26 cellular contexts compared by ENCODE assay signal in the genomic region with DNA sequence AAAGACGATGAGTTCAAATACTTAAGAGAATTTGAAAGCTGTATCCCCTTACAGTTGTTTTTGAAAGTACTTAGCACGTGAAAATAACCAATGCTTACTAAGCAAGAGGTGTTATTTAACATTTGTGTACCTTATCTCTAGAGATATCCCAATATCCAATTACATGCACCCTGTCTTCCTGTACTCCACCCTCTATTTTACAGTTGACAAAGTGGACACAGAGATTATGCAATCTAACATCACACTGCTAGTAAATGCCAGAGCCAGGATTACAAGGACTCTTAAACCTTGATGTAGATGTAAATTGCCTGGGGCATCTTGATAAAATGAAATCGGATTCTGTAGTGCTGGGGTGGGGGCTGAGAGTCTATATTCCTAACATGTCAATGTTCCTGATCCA.
A peak's percentile ranks its signal among the peaks of the same experiment; 100 is the strongest.
DNase-seq lines count a peak whose midpoint lies in the region; ATAC-seq, FAIRE-seq and TF ChIP-seq lines count a peak whose summit lies in the region.
"Had no signal": no experiment of that assay in that cellular context is flagged by ENCODE, and none has a peak within 500 bp of the region (broad histone marks: within the 10 kb centered on the region; RNA-seq: fewer than 3 reads in every experiment).

No MANE protein-coding gene starts in this region.

- no peak overlapping the region for H4K8ac ChIP-seq in mesendoderm (ENCODE audit: low read depth, low read length)

- no peaks in the 10 kb centered on the region for H3K4me1 ChIP-seq in mesendoderm (ENCODE audit: control insufficient read depth, low read depth, low read length)

- H3K27ac ChIP-seq in mesendoderm (ENCODE audit: low read depth, low read length), result no peak overlapping the region
- H3K27ac ChIP-seq: KMS-11 had no signal

- H3K27me3 ChIP-seq in mesendoderm (ENCODE audit: insufficient read depth, low read length, poor library complexity), result no peaks in the 10 kb centered on the region

- WGBS in mesendoderm (ENCODE audit: extremely low coverage, insufficient coverage, low lambda C conversion rate), result no CpG with 5 or more reads among the region's 3 CpGs

- CTCF ChIA-PET in WTC11 (lab: Charles Lee), result no interaction called here

- no peaks in the 10 kb centered on the region for H3K36me3 ChIP-seq in mesendoderm (ENCODE audit: control insufficient read depth, insufficient read depth, low read length)

- no peaks in the 10 kb centered on the region for H3K4me1 Mint-ChIP-seq in WTC11
- H3K4me1 Mint-ChIP-seq: activated B cell treated with CpG ODN at 0.5 μM for 24 hours; activated CD4-positive, alpha-beta memory T cell treated with anti-CD3 and anti-CD28 coated beads, Interleukin-2, amount 10 ng/mL, durations not matched to agents 7 days and 5 days; naive B cell had no signal

- H2BK15ac ChIP-seq in mesendoderm (replicated peaks; ENCODE audit: low read depth), result no peak overlapping the region

- no peaks in the 10 kb centered on the region for H3K79me2 ChIP-seq in mesendoderm (ENCODE audit: control insufficient read depth, insufficient read depth, low read length)

- no peak overlapping the region for H3K4me3 Mint-ChIP-seq in WTC11
- H3K4me3 Mint-ChIP-seq: activated B cell treated with CpG ODN at 0.5 μM for 24 hours; activated CD4-positive, alpha-beta memory T cell treated with anti-CD3 and anti-CD28 coated beads, Interleukin-2, amount 10 ng/mL, durations not matched to agents 7 days and 5 days; activated T-cell treated with anti-CD3 and anti-CD28 coated beads, Interleukin-2, amount 50 U/mL, for 24 hours; effector memory CD8-positive, alpha-beta T cell; naive B cell; T-helper 2 cell treated with Interferon-gamma antibody and Interleukin-4, amounts not matched to agents 5 μg/mL and 100 μg/mL, for 36 hours had no signal

- TF ChIP-seq POLR2A in GM12891 (IDR thresholded peaks at IDR 0.05; ENCODE audit: low read depth, low read length), result no peak

- no peaks in the 10 kb centered on the region for H3K79me1 ChIP-seq in mesendoderm (ENCODE audit: low read length)

- no peaks in the 10 kb centered on the region for H3K27me3 Mint-ChIP-seq in WTC11 (ENCODE audit: low read depth)
- H3K27me3 Mint-ChIP-seq: activated B cell treated with CpG ODN at 0.5 μM for 24 hours; activated CD4-positive, alpha-beta memory T cell treated with anti-CD3 and anti-CD28 coated beads, Interleukin-2, amount 10 ng/mL, durations not matched to agents 7 days and 5 days; activated T-cell treated with anti-CD3 and anti-CD28 coated beads, Interleukin-2, amount 50 U/mL, for 24 hours; effector memory CD8-positive, alpha-beta T cell; naive B cell had no signal

- POLR2A ChIA-PET in WTC11 (lab: Charles Lee), result no interaction called here

- H2BK120ac ChIP-seq in mesendoderm (ENCODE audit: low read depth, low read length), result no peak overlapping the region

- H2AK5ac ChIP-seq in mesendoderm (ENCODE audit: low read length), result no peak overlapping the region

- no peak overlapping the region for H3K56ac ChIP-seq in mesendoderm (ENCODE audit: low read length)

- H3K27ac Mint-ChIP-seq in WTC11, result no peak overlapping the region
- H3K27ac Mint-ChIP-seq: activated B cell treated with CpG ODN at 0.5 μM for 24 hours; activated CD4-positive, alpha-beta memory T cell treated with anti-CD3 and anti-CD28 coated beads, Interleukin-2, amount 10 ng/mL, durations not matched to agents 7 days and 5 days; activated T-cell treated with anti-CD3 and anti-CD28 coated beads, Interleukin-2, amount 50 U/mL, for 24 hours; effector memory CD8-positive, alpha-beta T cell; naive B cell; T-helper 2 cell treated with Interferon-gamma antibody and Interleukin-4, amounts not matched to agents 5 μg/mL and 100 μg/mL, for 36 hours had no signal

- no peaks in the 10 kb centered on the region for H3K9me3 Mint-ChIP-seq in WTC11
- H3K9me3 Mint-ChIP-seq: activated B cell treated with CpG ODN at 0.5 μM for 24 hours; activated CD4-positive, alpha-beta memory T cell treated with anti-CD3 and anti-CD28 coated beads, Interleukin-2, amount 10 ng/mL, durations not matched to agents 7 days and 5 days; activated T-cell treated with anti-CD3 and anti-CD28 coated beads, Interleukin-2, amount 50 U/mL, for 24 hours; effector memory CD8-positive, alpha-beta T cell; naive B cell; T-helper 2 cell treated with Interferon-gamma antibody and Interleukin-4, amounts not matched to agents 5 μg/mL and 100 μg/mL, for 36 hours had no signal

- H2BK5ac ChIP-seq in mesendoderm (ENCODE audit: low read length), result no peak overlapping the region

- H3K18ac ChIP-seq in mesendoderm (ENCODE audit: low read length), result no peak overlapping the region

- ATAC-seq in WTC11 (no peak), left cardiac atrium (no peak)
- ATAC-seq: effector memory CD8-positive, alpha-beta T cell; GM12878 had no signal

- no peak overlapping the region for H3K4me3 ChIP-seq in mesendoderm (ENCODE audit: low read length)
- H3K4me3 ChIP-seq: GM12878 had no signal

- no peak overlapping the region for H3K4ac ChIP-seq in mesendoderm (ENCODE audit: low read depth, low read length)

- H3K23ac ChIP-seq in mesendoderm (ENCODE audit: low read length), result no peak overlapping the region

- no peak for FAIRE-seq in GM12891 (lab: Jason Lieb, UNC)
- FAIRE-seq: A204.1, astrocyte, D721Med, GM12878 had no signal

- intact Hi-C loops in left cardiac atrium (cut with DNase I), result no loop called here

- no peak for TF ChIP-seq CTCF in WTC11 (IDR thresholded peaks at IDR 0.05)

- H3K36me3 Mint-ChIP-seq in WTC11, result no peaks in the 10 kb centered on the region
- H3K36me3 Mint-ChIP-seq: naive B cell had no signal

- DNase-seq in NCI-H345 (lab: John Stamatoyannopoulos, UW), result peak; percentile 13
- no peak for DNase-seq in NCI-H345 treated with DMSO at 0.1 percent for 48 hours (lab: John Stamatoyannopoulos, UW; ENCODE audit: unreplicated experiment)
- peak; percentile 79 for DNase-seq in NCI-H2107 treated with DMSO at 0.1 percent for 48 hours (lab: John Stamatoyannopoulos, UW; ENCODE audit: unreplicated experiment)
- DNase-seq in WTC11 (ENCODE audit: low spot score), result no peak
- DNase-seq in mesendoderm, result peak; percentile 76
- DNase-seq in GM12891 (ENCODE audit: insufficient read length, low spot score), result no peak
- DNase-seq in left cardiac atrium, result no peak
- no peak for DNase-seq in mucosa of gallbladder (ENCODE audit: low spot score)
- DNase-seq: activated B cell treated with CpG ODN at 0.5 μM for 24 hours; activated CD4-positive, alpha-beta memory T cell treated with anti-CD3 and anti-CD28 coated beads, Interleukin-2, amount 10 ng/mL, durations not matched to agents 7 days and 5 days; activated naive CD4-positive, alpha-beta T cell treated with anti-CD3 and anti-CD28 coated beads, Interleukin-2, amount 50 U/mL, for 16 hours; activated T-cell treated with anti-CD3 and anti-CD28 coated beads, Interleukin-2, amount 50 U/mL, for 24 hours; effector memory CD8-positive, alpha-beta T cell; H7; head of caudate nucleus; naive B cell; NCI-H1092; NCI-H524 treated with DMSO at 0.1 percent for 48 hours; stimulated activated CD4-positive, alpha-beta T cell treated with anti-CD3 and anti-CD28 coated beads, Interleukin-12 subunit alpha, Interleukin-12 subunit beta, amount 100 ng/mL, for 4 hours; stimulated activated CD8-positive, alpha-beta memory T cell treated with anti-CD3 and anti-CD28 coated beads, Interleukin-4, amount 100 ng/mL, for 48 hours had no signal

- H3K9ac ChIP-seq in mesendoderm (ENCODE audit: low read length), result no peak overlapping the region
- H3K9ac ChIP-seq: KMS-11 had no signal

- H4K5ac ChIP-seq in mesendoderm (ENCODE audit: low read length), result no peak overlapping the region

- H3K4me2 ChIP-seq in mesendoderm (ENCODE audit: low read length), result no peak overlapping the region
- H3K4me2 ChIP-seq: KMS-11 had no signal

TF ChIP-seq in WTC11, 78 proteins besides CTCF, POLR2A, EP300 and RAD21:
- TF ChIP-seq ATF6 (CRISPR knock-in tag; IDR thresholded peaks at IDR 0.05) (no peak), GABPB1 (CRISPR knock-in tag; IDR thresholded peaks at IDR 0.05) (peak; percentile 68)

TF ChIP-seq in GM12891, 5 proteins besides CTCF, POLR2A, EP300 and RAD21:
- no peak for TF ChIP-seq POLR2AphosphoS5 (IDR thresholded peaks at IDR 0.05; ENCODE audit: low read depth, low read length)
- TF ChIP-seq TAF1 (IDR thresholded peaks at IDR 0.05; ENCODE audit: low read depth, low read length), result no peak
- TF ChIP-seq POU2F2 (IDR thresholded peaks at IDR 0.05; ENCODE audit: low read depth, low read length), result no peak

Comparison
In these comparisons a context has a peak if more than half of its experiments do, and no peak if none do; other contexts are left out.
1. DNase-seq: peak in NCI-H345 (single experiment), NCI-H2107 treated with DMSO at 0.1 percent for 48 hours (single experiment) and mesendoderm (single experiment); none in NCI-H345 treated with DMSO at 0.1 percent for 48 hours (single experiment), WTC11 (single experiment), GM12891 (single experiment), left cardiac atrium (single experiment) and mucosa of gallbladder (single experiment).